Comparison of ENCODE assay signal across 22 cellular contexts in genomic region chr10:108791030-108791429, GRCh38.
"Had no signal": no experiment of that assay in that cellular context is flagged by ENCODE, and none has a peak within 500 bp of the region (broad histone marks: within the 10 kb centered on the region; RNA-seq: fewer than 3 reads in every experiment).

No MANE protein-coding gene starts in this region.

- H3K9ac ChIP-seq: neural progenitor cell, parathyroid adenoma had no signal

- H3K4me1 ChIP-seq: colonic mucosa, esophagus squamous epithelium, gastrocnemius medialis, lower lobe of right lung, neural progenitor cell, parathyroid adenoma, right atrium auricular region, tibial artery had no signal

- H3K4me3 ChIP-seq: colonic mucosa, esophagus squamous epithelium, gastrocnemius medialis, lower lobe of right lung, neural progenitor cell, right atrium auricular region, smooth muscle cell, testis, tibial artery had no signal

- H3K79me2 ChIP-seq: parathyroid adenoma had no signal

- H3K9me3 ChIP-seq: colonic mucosa, gastrocnemius medialis, lower lobe of right lung, right atrium auricular region, testis, tibial artery had no signal

- H3K36me3 ChIP-seq: colonic mucosa, esophagus squamous epithelium, gastrocnemius medialis, lower lobe of right lung, neural progenitor cell, right atrium auricular region, tibial artery had no signal

- DNase-seq: colonic mucosa; effector CD8-positive, alpha-beta T cell; endodermal cell; erythroblast; esophagus squamous epithelium; gastrocnemius medialis; head of caudate nucleus; left ventricle myocardium superior; lower lobe of right lung; naive B cell; stimulated activated CD4-positive, alpha-beta T cell treated with anti-CD3 and anti-CD28 coated beads, Interleukin-12 subunit alpha, Interleukin-12 subunit beta, amount 100 ng/mL, for 4 hours; stimulated activated CD4-positive, alpha-beta T cell treated with anti-CD3 and anti-CD28 coated beads, Interleukin-1b, Interleukin-23, amount 100 ng/mL, for 48 hours; stimulated activated CD4-positive, alpha-beta T cell treated with anti-CD3 and anti-CD28 coated beads, Interleukin-4, amount 100 ng/mL, for 24 hours; stimulated activated naive CD8-positive, alpha-beta T cell treated with anti-CD3 and anti-CD28 coated beads, Interleukin-15, Interleukin-2, amounts not matched to agents 100 U/mL and 50 U/mL, for 24 hours; substantia nigra; testis; tibial artery had no signal

- H3K27me3 ChIP-seq: colonic mucosa, esophagus squamous epithelium, gastrocnemius medialis, neural progenitor cell, right atrium auricular region, testis, tibial artery had no signal

- H3K4me2 ChIP-seq: neural progenitor cell, smooth muscle cell had no signal

- ATAC-seq: gastrocnemius medialis; left ventricle myocardium superior; lower lobe of right lung; sciatic nerve; stimulated activated naive CD8-positive, alpha-beta T cell treated with anti-CD3 and anti-CD28 coated beads, Interleukin-15, Interleukin-2, amounts not matched to agents 100 U/mL and 50 U/mL, for 24 hours had no signal

- H2AFZ ChIP-seq: neural progenitor cell, parathyroid adenoma had no signal

- H3K27ac ChIP-seq: colonic mucosa, esophagus squamous epithelium, gastrocnemius medialis, lower lobe of right lung, neural progenitor cell, parathyroid adenoma, right atrium auricular region, testis, tibial artery had no signal
